Comparison of ENCODE assay signal across 4 cellular contexts in genomic region chr17:81906476-81907218, GRCh38.
A peak's percentile ranks its signal among the peaks of the same experiment; 100 is the strongest.
TF ChIP-seq lines count a peak whose summit lies in the region.

No MANE protein-coding gene starts in this region.

TF ChIP-seq in SK-N-SH, 30 proteins besides CTCF, POLR2A, EP300 and RAD21 (continues in another document):
- TF ChIP-seq CHD2 (IDR thresholded peaks at IDR 0.05; ENCODE audit: low read length, partially characterized antibody) (no peak), USF2 (IDR thresholded peaks at IDR 0.05; ENCODE audit: borderline replicate concordance, low read depth, low read length) (no peak), USF1 (IDR thresholded peaks at IDR 0.05; ENCODE audit: borderline replicate concordance, low read depth) (no peak), MEF2A (IDR thresholded peaks at IDR 0.05; ENCODE audit: borderline replicate concordance, low read depth) (no peak), PBX3 (IDR thresholded peaks at IDR 0.05) (no peak), POLR2AphosphoS5 (IDR thresholded peaks at IDR 0.05; ENCODE audit: low read depth, low read length) (no peak), TEAD4 (IDR thresholded peaks at IDR 0.05; ENCODE audit: borderline replicate concordance, insufficient read depth) (no peak), IRF3 (IDR thresholded peaks at IDR 0.05; ENCODE audit: low read depth, low read length) (no peak)

TF ChIP-seq in SK-N-SH treated with all-trans-retinoic acid at 6 μM for 48 hours, 23 proteins besides CTCF, POLR2A, EP300 and RAD21:
- TF ChIP-seq GLIS3 (CRISPR knock-in tag; IDR thresholded peaks at IDR 0.05) (no peak), TOX (CRISPR knock-in tag; IDR thresholded peaks at IDR 0.05; ENCODE audit: borderline replicate concordance) (no peak), SNAI2 (CRISPR knock-in tag; IDR thresholded peaks at IDR 0.05) (no peak), PPARA (CRISPR knock-in tag; IDR thresholded peaks at IDR 0.05; ENCODE audit: borderline replicate concordance) (no peak), CREB5 (CRISPR knock-in tag; IDR thresholded peaks at IDR 0.05; ENCODE audit: low read depth) (no peak), ZNF565 (CRISPR knock-in tag; conservative IDR thresholded peaks at IDR 0.05; ENCODE audit: low read depth) (no peak)

TF ChIP-seq in IMR-90, 13 proteins besides CTCF, POLR2A, EP300 and RAD21:
- TF ChIP-seq USF2 (IDR thresholded peaks at IDR 0.05; ENCODE audit: low read depth, low read length) (no peak), CEBPB (IDR thresholded peaks at IDR 0.05; ENCODE audit: low read depth, low read length) (no peak), RFX5 (IDR thresholded peaks at IDR 0.05; ENCODE audit: low read depth, low read length) (no peak), MAFK (IDR thresholded peaks at IDR 0.05; ENCODE audit: low read depth, low read length) (no peak), RCOR1 (IDR thresholded peaks at IDR 0.05; ENCODE audit: insufficient replicate concordance, low read length) (no peak), MXI1 (IDR thresholded peaks at IDR 0.05; ENCODE audit: borderline replicate concordance, low read depth, low read length) (no peak), MAZ (IDR thresholded peaks at IDR 0.05; ENCODE audit: borderline replicate concordance, low read depth, low read length) (no peak), NFE2L2 (IDR thresholded peaks at IDR 0.05; ENCODE audit: low read depth, low read length) (no peak), ELK1 (IDR thresholded peaks at IDR 0.05; ENCODE audit: borderline replicate concordance, low read depth, low read length) (no peak), CHD1 (IDR thresholded peaks at IDR 0.05; ENCODE audit: low read depth, low read length) (no peak), BHLHE40 (IDR thresholded peaks at IDR 0.05; ENCODE audit: low read depth, low read length) (no peak), SMC3 (IDR thresholded peaks at IDR 0.05; ENCODE audit: low read depth, low read length) (no peak), FOS (IDR thresholded peaks at IDR 0.05; ENCODE audit: low read depth, low read length) (no peak)

TF ChIP-seq in K562, 482 proteins besides CTCF, POLR2A, EP300 and RAD21:
- TF ChIP-seq RBFOX2 (IDR thresholded peaks at IDR 0.05; ENCODE audit: low read depth, low read length), result peak; percentile 7; the same call in 1 of the 2 replicates
- no peak for TF ChIP-seq ADNP (tag; IDR thresholded peaks at IDR 0.05)
- no peak for TF ChIP-seq ZNF280B (CRISPR knock-in tag; IDR thresholded peaks at IDR 0.05)
- no peak for TF ChIP-seq MCM5 (IDR thresholded peaks at IDR 0.05; ENCODE audit: low read depth)
- TF ChIP-seq MECOM (CRISPR knock-in tag; IDR thresholded peaks at IDR 0.05), result no peak
- TF ChIP-seq IFI16 (CRISPR knock-in tag; IDR thresholded peaks at IDR 0.05), result no peak
- no peak for TF ChIP-seq FOXM1 (IDR thresholded peaks at IDR 0.05; ENCODE audit: low read depth)
- no peak for TF ChIP-seq FOXM1 (CRISPR knock-in tag; IDR thresholded peaks at IDR 0.05; ENCODE audit: low read depth)
- TF ChIP-seq BMI1 (IDR thresholded peaks at IDR 0.05; ENCODE audit: low read length), result no peak
